Comparison of ENCODE assay signal across 11 cellular contexts in the genomic region with DNA sequence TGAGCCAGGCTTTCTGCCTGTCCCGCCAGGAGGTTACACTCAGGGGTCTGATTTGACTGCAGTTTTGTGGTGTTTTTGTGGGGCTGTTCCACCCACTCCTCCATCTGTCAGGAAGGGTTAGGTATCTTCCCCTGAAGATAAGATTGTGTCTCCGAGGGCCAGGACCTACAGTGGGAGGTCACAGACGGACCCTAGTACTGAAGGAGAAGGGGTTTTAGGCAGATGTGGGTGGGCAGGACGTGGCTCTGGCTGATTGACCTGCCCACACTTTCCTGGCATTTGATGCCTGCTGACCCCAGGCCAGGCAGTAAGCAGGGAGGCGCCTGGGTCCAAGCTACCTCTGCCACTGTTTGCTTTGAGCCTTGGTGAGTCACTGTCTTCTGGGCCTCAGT. TPM values are rescaled to one million over a fixed set of nuclear protein-coding genes. Genes with fewer than 3 reads are reported as not detected.
DNase-seq lines count a peak whose midpoint lies in the region; ATAC-seq and TF ChIP-seq lines count a peak whose summit lies in the region.
"Had no signal": no experiment of that assay in that cellular context is flagged by ENCODE, and none has a peak within 500 bp of the region (broad histone marks: within the 10 kb centered on the region; RNA-seq: fewer than 3 reads in every experiment).

No MANE protein-coding gene starts in this region.

- H3K4me3 Mint-ChIP-seq in stimulated activated naive CD8-positive, alpha-beta T cell treated with anti-CD3 and anti-CD28 coated beads, Interleukin-15, Interleukin-2, amounts not matched to agents 100 ng/mL and 50 ng/mL, for 24 hours, result peak overlapping the region; percentile 92
- H3K4me3 Mint-ChIP-seq in activated naive CD8-positive, alpha-beta T cell treated with anti-CD3 and anti-CD28 coated beads, Interleukin-2, amount 10 ng/mL, durations not matched to agents 7 days and 5 days, result peak overlapping the region; percentile 77
- no peak overlapping the region for H3K4me3 Mint-ChIP-seq in endothelial cell (ENCODE audit: unreplicated experiment)

- POLR2A ChIA-PET in activated naive CD8-positive, alpha-beta T cell treated with anti-CD3 and anti-CD28 coated beads, Interleukin-2, amount 10 ng/mL, durations not matched to agents 7 days and 5 days (lab: Charles Lee), result interaction anchor here (1.0 kb wide), 1 partner anchor 43 kb away, joined by 6 read pairs; no protein-coding TSS in a partner anchor

- peaks cover 37% of the 10 kb centered on the region for H3K36me3 Mint-ChIP-seq in stimulated activated naive CD8-positive, alpha-beta T cell treated with anti-CD3 and anti-CD28 coated beads, Interleukin-15, Interleukin-2, amounts not matched to agents 100 ng/mL and 50 ng/mL, for 24 hours (ENCODE audit: low read depth)
- H3K36me3 Mint-ChIP-seq in activated naive CD8-positive, alpha-beta T cell treated with anti-CD3 and anti-CD28 coated beads, Interleukin-2, amount 10 ng/mL, durations not matched to agents 7 days and 5 days, result peaks cover 25% of the 10 kb centered on the region
- peaks cover 14% of the 10 kb centered on the region for H3K36me3 Mint-ChIP-seq in endothelial cell (ENCODE audit: low read depth, unreplicated experiment)

- no peaks in the 10 kb centered on the region for H3K27me3 Mint-ChIP-seq in stimulated activated naive CD8-positive, alpha-beta T cell treated with anti-CD3 and anti-CD28 coated beads, Interleukin-15, Interleukin-2, amounts not matched to agents 100 ng/mL and 50 ng/mL, for 24 hours
- H3K27me3 Mint-ChIP-seq in activated naive CD8-positive, alpha-beta T cell treated with anti-CD3 and anti-CD28 coated beads, Interleukin-2, amount 10 ng/mL, durations not matched to agents 7 days and 5 days, result no peaks in the 10 kb centered on the region
- H3K27me3 Mint-ChIP-seq in endothelial cell (ENCODE audit: unreplicated experiment), result peaks cover 10% of the 10 kb centered on the region

- TF ChIP-seq CTCF in BE2C (IDR thresholded peaks at IDR 0.05; ENCODE audit: low read depth, low read length) (no peak), endothelial cell (IDR thresholded peaks at IDR 0.05; ENCODE audit: unreplicated experiment) (no peak), GM20000 (IDR thresholded peaks at IDR 0.05; ENCODE audit: extremely low read depth, missing control alignments) (no peak)

- H3K9ac ChIP-seq in muscle layer of colon (ENCODE audit: low read length), result no peak overlapping the region

- no peak for DNase-seq in stimulated activated naive CD8-positive, alpha-beta T cell treated with anti-CD3 and anti-CD28 coated beads, Interleukin-15, Interleukin-2, amounts not matched to agents 100 U/mL and 50 U/mL, for 24 hours
- no peak for DNase-seq in activated naive CD8-positive, alpha-beta T cell treated with anti-CD3 and anti-CD28 coated beads, Interleukin-2, amount 10 ng/mL, durations not matched to agents 7 days and 5 days
- DNase-seq in BE2C (no peak), endothelial cell (ENCODE audit: low spot score) (no peak), GM20000 (ENCODE audit: low spot score) (no peak)
- DNase-seq: activated CD4-positive, CD25-positive, alpha-beta regulatory T cell; NCI-H1930 had no signal

- peaks cover 92% of the 10 kb centered on the region for H3K4me1 Mint-ChIP-seq in stimulated activated naive CD8-positive, alpha-beta T cell treated with anti-CD3 and anti-CD28 coated beads, Interleukin-15, Interleukin-2, amounts not matched to agents 100 ng/mL and 50 ng/mL, for 24 hours (ENCODE audit: low read depth)
- peaks cover 74% of the 10 kb centered on the region for H3K4me1 Mint-ChIP-seq in activated naive CD8-positive, alpha-beta T cell treated with anti-CD3 and anti-CD28 coated beads, Interleukin-2, amount 10 ng/mL, durations not matched to agents 7 days and 5 days
- peaks cover 42% of the 10 kb centered on the region for H3K4me1 Mint-ChIP-seq in endothelial cell (ENCODE audit: unreplicated experiment)

- H3K9me3 Mint-ChIP-seq in stimulated activated naive CD8-positive, alpha-beta T cell treated with anti-CD3 and anti-CD28 coated beads, Interleukin-15, Interleukin-2, amounts not matched to agents 100 ng/mL and 50 ng/mL, for 24 hours, result no peaks in the 10 kb centered on the region
- H3K9me3 Mint-ChIP-seq in activated naive CD8-positive, alpha-beta T cell treated with anti-CD3 and anti-CD28 coated beads, Interleukin-2, amount 10 ng/mL, durations not matched to agents 7 days and 5 days, result no peaks in the 10 kb centered on the region
- no peaks in the 10 kb centered on the region for H3K9me3 Mint-ChIP-seq in endothelial cell (ENCODE audit: unreplicated experiment)

- H3K27ac Mint-ChIP-seq in stimulated activated naive CD8-positive, alpha-beta T cell treated with anti-CD3 and anti-CD28 coated beads, Interleukin-15, Interleukin-2, amounts not matched to agents 100 ng/mL and 50 ng/mL, for 24 hours, result peak overlapping the region; percentile 99
- H3K27ac Mint-ChIP-seq in activated naive CD8-positive, alpha-beta T cell treated with anti-CD3 and anti-CD28 coated beads, Interleukin-2, amount 10 ng/mL, durations not matched to agents 7 days and 5 days, result peak overlapping the region; percentile 93
- no peak overlapping the region for H3K27ac Mint-ChIP-seq in endothelial cell (ENCODE audit: unreplicated experiment)

- peak overlapping the region; percentile 61 for H3K27ac ChIP-seq in muscle layer of colon (ENCODE audit: low read depth, low read length)

- H3K4me1 ChIP-seq in muscle layer of colon (ENCODE audit: insufficient read depth, low read length), result peaks cover 5% of the 10 kb centered on the region
- no peaks in the 10 kb centered on the region; the same call in 1 of the 2 replicates for H3K4me1 ChIP-seq in BE2C

- H3K27me3 ChIP-seq in muscle layer of colon (ENCODE audit: control insufficient read depth in 1 of 2, insufficient read depth in 2 of 2, low read length in 2 of 2) (no peaks in the 10 kb centered on the region), BE2C (no peaks in the 10 kb centered on the region)

- no peak for ATAC-seq in stimulated activated naive CD8-positive, alpha-beta T cell treated with anti-CD3 and anti-CD28 coated beads, Interleukin-15, Interleukin-2, amounts not matched to agents 100 U/mL and 50 U/mL, for 24 hours
- ATAC-seq in activated naive CD8-positive, alpha-beta T cell treated with anti-CD3 and anti-CD28 coated beads, Interleukin-2, amount 10 ng/mL, durations not matched to agents 7 days and 5 days (ENCODE audit: low read depth), result no peak
- no peak for ATAC-seq in GM18519 (IDR thresholded peaks at IDR 0.05; ENCODE audit: low FRiP score, unreplicated experiment)
- ATAC-seq: Panc1 had no signal

- H3K4me3 ChIP-seq in muscle layer of colon (ENCODE audit: low read depth in 1 of 2, low read length in 2 of 2) (no peak overlapping the region), BE2C (ENCODE audit: low read depth, low read length) (no peak overlapping the region)

- no peaks in the 10 kb centered on the region for H3K9me3 ChIP-seq in muscle layer of colon (ENCODE audit: low read length)
- no peaks in the 10 kb centered on the region for H3K9me3 ChIP-seq in BE2C

- H3K36me3 ChIP-seq in muscle layer of colon (ENCODE audit: insufficient read depth, low read length) (no peaks in the 10 kb centered on the region), BE2C (no peaks in the 10 kb centered on the region)

RNA-seq across cellular contexts. Expression of a gene that starts 13.9 kb away (rescaled TPM):
- total RNA-seq in activated naive CD8-positive, alpha-beta T cell treated with anti-CD3 and anti-CD28 coated beads, Interleukin-2, amount 10 ng/mL, durations not matched to agents 7 days and 5 days, result 100 to 1,000 TPM; 138 to 153 TPM
- polyA plus RNA-seq in BE2C (2012; ENCODE audit: insufficient read depth, insufficient read length, low read depth), result 4.7 TPM
- 25.3 TPM for total RNA-seq in endothelial cell (ENCODE audit: unreplicated experiment)
